13 cellular contexts compared by ENCODE assay signal in the genomic region with DNA sequence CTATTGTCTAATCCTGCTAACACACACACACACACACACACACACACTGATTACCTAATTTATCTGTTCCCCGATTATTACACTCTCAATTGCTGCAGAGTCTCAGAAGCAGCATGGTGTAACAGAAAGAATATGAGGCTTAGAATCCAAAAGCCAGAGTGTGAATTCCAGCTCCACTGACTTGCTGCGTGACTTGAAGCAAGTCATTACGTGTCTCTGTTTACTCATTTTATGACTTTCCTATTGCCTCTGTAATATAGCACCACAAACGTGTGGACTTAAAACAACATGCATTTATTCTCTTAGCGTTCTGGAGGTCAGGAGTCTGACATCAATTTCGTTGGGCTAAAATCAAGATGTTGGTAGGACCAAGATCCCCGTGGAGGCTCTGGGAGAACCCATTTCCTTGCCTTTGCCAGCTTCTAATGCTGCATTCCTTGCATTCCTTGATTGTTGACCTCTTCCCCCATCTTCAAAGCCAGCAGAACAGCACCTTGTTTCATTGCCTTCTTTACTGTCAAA. TPM values are rescaled to one million over a fixed set of nuclear protein-coding genes. Genes with fewer than 3 reads are reported as not detected.
DNase-seq lines count a peak whose midpoint lies in the region; ATAC-seq and TF ChIP-seq lines count a peak whose summit lies in the region.
"Had no signal": no experiment of that assay in that cellular context is flagged by ENCODE, and none has a peak within 500 bp of the region (broad histone marks: within the 10 kb centered on the region; RNA-seq: fewer than 3 reads in every experiment).

No MANE protein-coding gene starts in this region.

- intact Hi-C loops in CD14-positive monocyte (cut with micrococcal nuclease) = no loop called here

- H3K36me3 Mint-ChIP-seq in chondrocyte (ENCODE audit: low read depth) (no peaks in the 10 kb centered on the region), nephron progenitor cell (ENCODE audit: low read depth) (peaks cover 4% of the 10 kb centered on the region), CD14-positive monocyte (no peaks in the 10 kb centered on the region)

- peaks cover 63% of the 10 kb centered on the region for H3K4me1 Mint-ChIP-seq in chondrocyte (ENCODE audit: low read depth)
- peaks cover 76% of the 10 kb centered on the region for H3K4me1 Mint-ChIP-seq in nephron progenitor cell
- H3K4me1 Mint-ChIP-seq in CD14-positive monocyte = peaks cover 23% of the 10 kb centered on the region

- peak; percentile 80 for DNase-seq in ELR (ENCODE audit: low read depth)
- peak; percentile 71 for DNase-seq in LoVo (ENCODE audit: low spot score)
- no peak for DNase-seq in chondrocyte (ENCODE audit: low spot score)
- DNase-seq in nephron progenitor cell = no peak
- DNase-seq in CD14-positive monocyte (ENCODE audit: low spot score) = no peak
- no peak for DNase-seq in putamen (ENCODE audit: low spot score)
- DNase-seq: cortex of kidney, islet precursor cell, PC-9, spleen had no signal

- no peak for TF ChIP-seq CTCF in chondrocyte (IDR thresholded peaks at IDR 0.05)
- no peak for TF ChIP-seq CTCF in nephron progenitor cell (IDR thresholded peaks at IDR 0.05)
- TF ChIP-seq CTCF in CD14-positive monocyte (IDR thresholded peaks at IDR 0.05) = no peak

- H3K4me3 Mint-ChIP-seq in chondrocyte (ENCODE audit: unreplicated experiment) = no peak overlapping the region
- no peak overlapping the region for H3K4me3 Mint-ChIP-seq in nephron progenitor cell
- no peak overlapping the region for H3K4me3 Mint-ChIP-seq in CD14-positive monocyte

- H3K27ac Mint-ChIP-seq in chondrocyte (ENCODE audit: unreplicated experiment) (peak overlapping the region; percentile 73), nephron progenitor cell (peak overlapping the region; percentile 55), CD14-positive monocyte (no peak overlapping the region)

- no peak for ATAC-seq in HG03342 (IDR thresholded peaks at IDR 0.05; ENCODE audit: unreplicated experiment)
- no peak for ATAC-seq in GM18502 (IDR thresholded peaks at IDR 0.05; ENCODE audit: poor library complexity, unreplicated experiment)
- ATAC-seq: K562 had no signal

- H3K9me3 Mint-ChIP-seq in chondrocyte (ENCODE audit: low read depth) (peaks cover 3% of the 10 kb centered on the region), nephron progenitor cell (no peaks in the 10 kb centered on the region), CD14-positive monocyte (peaks cover 0 to 2% (median 0%) of the 10 kb centered on the region in 7 donors)

- H3K27me3 Mint-ChIP-seq in chondrocyte (ENCODE audit: low read depth) (no peaks in the 10 kb centered on the region), nephron progenitor cell (ENCODE audit: low read depth, poor library complexity) (no peaks in the 10 kb centered on the region), CD14-positive monocyte (ENCODE audit: low read depth in 3 of 3) (peaks cover 0 to 4% (median 0%) of the 10 kb centered on the region in 3 donors)

RNA-seq across cellular contexts. Expression of gene ATP5PO, which starts 55.9 kb away (rescaled TPM):
- 129 to 131 TPM (median 131 TPM) in 3 replicates for total RNA-seq in chondrocyte
- 100 to 1,000 TPM; 393 to 397 TPM for polyA plus RNA-seq in CD14-positive monocyte

Comparison
In these comparisons a context has a peak if more than half of its experiments do, and no peak if none do; other contexts are left out.
1. DNase-seq: peak in ELR (single experiment) and LoVo (single experiment); none in chondrocyte (single experiment), nephron progenitor cell (single experiment), CD14-positive monocyte (single experiment) and putamen (single experiment).
2. H3K27ac Mint-ChIP-seq: peak in chondrocyte (single experiment) and nephron progenitor cell (single experiment); none in CD14-positive monocyte (0 of 7).